In the genomic region with DNA sequence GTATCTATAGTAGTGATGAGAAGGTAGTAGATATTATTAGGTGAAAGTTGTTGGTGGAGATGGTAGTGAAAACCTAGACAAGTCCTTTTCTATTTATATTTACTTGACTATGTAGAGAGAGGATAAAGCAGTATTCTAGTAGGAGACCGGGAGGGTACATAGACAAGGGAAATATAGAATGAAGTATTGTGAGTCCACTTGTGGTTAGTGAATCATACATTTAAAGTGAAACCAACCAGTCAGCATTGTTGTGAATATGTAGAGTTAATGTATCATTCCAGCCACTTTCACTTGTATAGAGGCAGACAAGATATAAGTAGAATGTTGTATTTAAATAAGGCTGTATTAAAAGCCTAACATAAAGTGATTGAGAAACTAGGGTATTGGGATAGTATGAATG, we compare ENCODE assay signal across 29 cellular contexts.
DNase-seq lines count a peak whose midpoint lies in the region; ATAC-seq and TF ChIP-seq lines count a peak whose summit lies in the region.
"Had no signal": no experiment of that assay in that cellular context is flagged by ENCODE, and none has a peak within 500 bp of the region (broad histone marks: within the 10 kb centered on the region; RNA-seq: fewer than 3 reads in every experiment).

No MANE protein-coding gene starts in this region.

- H3K4me3 ChIP-seq in PC-3 (ENCODE audit: low read length) (no peak overlapping the region), mammary epithelial cell (replicated peaks in 1 of 3; ENCODE audit: insufficient read depth in 1 of 3, low read depth in 2 of 3, low read length in 3 of 3) (no peak overlapping the region)
- H3K4me3 ChIP-seq: BLaER1, esophagus squamous epithelium, gastroesophageal sphincter, hepatocyte, psoas muscle, sigmoid colon, SK-N-MC, tibial artery, vagina had no signal

- H3K36me3 ChIP-seq in PC-3 (ENCODE audit: low read depth, low read length): no peaks in the 10 kb centered on the region
- no peaks in the 10 kb centered on the region for H3K36me3 ChIP-seq in mammary epithelial cell (ENCODE audit: insufficient read depth, low read length)
- H3K36me3 ChIP-seq: BLaER1, esophagus squamous epithelium, gastroesophageal sphincter, sigmoid colon, tibial artery, vagina had no signal

- H3K9ac ChIP-seq in PC-3 (ENCODE audit: low read length) (no peak overlapping the region), mammary epithelial cell (ENCODE audit: insufficient read depth, low read length) (no peak overlapping the region)
- H3K9ac ChIP-seq: BLaER1 had no signal

- no peak for TF ChIP-seq CTCF in PC-3 (conservative IDR thresholded peaks at IDR 0.05; ENCODE audit: low read depth, low read length)
- TF ChIP-seq CTCF in mammary epithelial cell (conservative IDR thresholded peaks at IDR 0.05 in 1 of 2, IDR thresholded peaks at IDR 0.05 in 1 of 2; ENCODE audit: extremely low read depth in 1 of 2, insufficient read depth in 1 of 2, low read depth in 1 of 2, low read length in 2 of 2): no peak

- in situ Hi-C loops in mammary epithelial cell (cut with MboI; ENCODE audit: low sequenced_read_pairs in 2 of 2): no loop called here

- H2AFZ ChIP-seq in PC-3 (ENCODE audit: low read length): no peak overlapping the region
- H2AFZ ChIP-seq in mammary epithelial cell (ENCODE audit: low read depth, low read length): peak overlapping the region; percentile 20
- H2AFZ ChIP-seq: hepatocyte had no signal

- BruUV-seq in PC-3 (replicated peaks; lab: Mats Ljungman, UMichigan): no TSS peak
- no TSS peak for BruUV-seq in mammary epithelial cell (replicated peaks; lab: Mats Ljungman, UMichigan)

- DNase-seq in HPDE6-E6E7 (ENCODE audit: extremely low spot score): peak; percentile 33
- peak; percentile 3 for DNase-seq in PC-3
- DNase-seq in mammary epithelial cell: peak; percentile 35
- DNase-seq in kidney tubule cell (ENCODE audit: low spot score): peak; percentile 31
- no peak for DNase-seq in EL
- DNase-seq: activated CD8-positive, alpha-beta memory T cell treated with anti-CD3 and anti-CD28 coated beads for 24 hours; activated effector memory CD4-positive, alpha-beta T cell treated with Interleukin-2 at 50 U/mL for 16 hours; aorta; esophagus squamous epithelium; Kasumi-1; left colon; NCI-H1048; NCI-H1694; NCI-H446; NCI-H774; psoas muscle; sigmoid colon; stimulated activated CD4-positive, alpha-beta T cell treated with anti-CD3 and anti-CD28 coated beads, Interleukin-4, amount 100 ng/mL, for 24 hours; T-helper 2 cell; tibial artery had no signal

- ATAC-seq in PC-3: no peak
- no peak for ATAC-seq in GM21360 (IDR thresholded peaks at IDR 0.05; ENCODE audit: unreplicated experiment)
- ATAC-seq in GM18870 (IDR thresholded peaks at IDR 0.05; ENCODE audit: unreplicated experiment): no peak
- ATAC-seq: gastroesophageal sphincter; HCT116; left colon; natural killer cell treated with Interleukin-12 subunit alpha and Interleukin-12 subunit beta and Interleukin-15 and Interleukin-18, amount 100 ng/mL, for 72 hours; psoas muscle had no signal

- no peaks in the 10 kb centered on the region for H3K4me1 ChIP-seq in PC-3 (ENCODE audit: insufficient read depth, low read length)
- no peaks in the 10 kb centered on the region for H3K4me1 ChIP-seq in mammary epithelial cell (ENCODE audit: insufficient read depth, low read length)
- H3K4me1 ChIP-seq: BLaER1, esophagus squamous epithelium, gastroesophageal sphincter, psoas muscle, sigmoid colon, tibial artery, vagina had no signal

- CTCF ChIA-PET in PC-3 (lab: Charles Lee) (no interaction called here), mammary epithelial cell (lab: Charles Lee; ENCODE audit: low non-redundant PET) (no interaction called here)

- intact Hi-C loops in PC-3 (cut with micrococcal nuclease): no loop called here
- intact Hi-C loops in mammary epithelial cell (cut with micrococcal nuclease): no loop called here

- H3K79me2 ChIP-seq in PC-3 (ENCODE audit: low read length): no peaks in the 10 kb centered on the region
- no peaks in the 10 kb centered on the region for H3K79me2 ChIP-seq in mammary epithelial cell (ENCODE audit: insufficient read depth, low read length)
- H3K79me2 ChIP-seq: hepatocyte had no signal

- H4K20me1 ChIP-seq in PC-3 (ENCODE audit: low read length) (no peaks in the 10 kb centered on the region), mammary epithelial cell (ENCODE audit: insufficient read depth, low read length) (no peaks in the 10 kb centered on the region)
- H4K20me1 ChIP-seq: BLaER1 had no signal

- POLR2A ChIA-PET in PC-3 (lab: Charles Lee; ENCODE audit: unreplicated experiment): no interaction called here

- H3K9me2 ChIP-seq in PC-3 (replicated peaks; ENCODE audit: low read length): no peaks in the 10 kb centered on the region

- H3K9me3 ChIP-seq in PC-3 (ENCODE audit: low read length): no peaks in the 10 kb centered on the region
- no peaks in the 10 kb centered on the region for H3K9me3 ChIP-seq in mammary epithelial cell (replicated peaks; ENCODE audit: insufficient read depth, low read length)
- H3K9me3 ChIP-seq: BLaER1, gastroesophageal sphincter, psoas muscle, sigmoid colon, tibial artery, vagina had no signal

- dilution Hi-C loops in mammary epithelial cell (cut with HindIII; ENCODE audit: low sequenced_read_pairs): no loop called here

- H3F3A ChIP-seq in PC-3 (ENCODE audit: low read length, unreplicated experiment): no peaks in the 10 kb centered on the region

- H3K27ac ChIP-seq in PC-3 (ENCODE audit: low read length) (no peak overlapping the region), mammary epithelial cell (ENCODE audit: insufficient read depth, low read depth, low read length) (no peak overlapping the region)
- H3K27ac ChIP-seq: BLaER1, esophagus squamous epithelium, gastroesophageal sphincter, hepatocyte, psoas muscle, sigmoid colon, SK-N-MC, tibial artery, vagina had no signal

- WGBS in mammary epithelial cell (ENCODE audit: low coverage, missing lambda C conversion rate): 25% methylated on average over 1 of the region's 1 CpG

- H3K27me3 ChIP-seq in PC-3 (ENCODE audit: low read length): no peaks in the 10 kb centered on the region; the same call in 1 of the 2 replicates
- H3K27me3 ChIP-seq in mammary epithelial cell (ENCODE audit: insufficient read depth, low read length): peaks cover 4% of the 10 kb centered on the region
- H3K27me3 ChIP-seq: BLaER1, esophagus squamous epithelium, gastroesophageal sphincter, hepatocyte, sigmoid colon, tibial artery, vagina had no signal

- H3K4me2 ChIP-seq in PC-3 (ENCODE audit: low read length): no peak overlapping the region
- H3K4me2 ChIP-seq in mammary epithelial cell (ENCODE audit: insufficient read depth, low read depth, low read length): peak overlapping the region; percentile 30
- H3K4me2 ChIP-seq: BLaER1, hepatocyte had no signal
